In the genomic region with DNA sequence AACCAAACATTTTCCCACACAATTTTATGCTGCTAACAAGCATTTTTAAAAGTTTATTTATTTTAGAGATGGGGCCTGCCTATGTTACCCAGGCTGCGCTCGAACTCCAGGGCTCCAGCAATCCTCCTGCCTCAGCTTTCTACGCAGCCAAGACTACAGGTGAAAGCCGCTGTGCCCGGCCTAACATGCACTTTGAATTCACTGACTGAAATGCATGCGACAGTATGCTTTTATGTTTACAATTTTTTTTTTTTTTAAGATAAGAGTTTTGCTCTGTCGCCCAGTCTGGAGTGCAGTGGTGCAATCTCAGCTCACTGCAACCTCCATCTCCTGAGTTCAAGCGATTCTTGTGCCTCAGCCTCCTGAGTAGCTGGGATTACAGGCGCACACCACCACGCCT, we compare ENCODE assay signal across 23 cellular contexts.
"Had no signal": no experiment of that assay in that cellular context is flagged by ENCODE, and none has a peak within 500 bp of the region (broad histone marks: within the 10 kb centered on the region; RNA-seq: fewer than 3 reads in every experiment).

No MANE protein-coding gene starts in this region.

- H3K27me3 ChIP-seq: neural progenitor cell, pancreas, stomach, suprapubic skin, testis, tibial artery, transverse colon, upper lobe of right lung, uterus had no signal

- DNase-seq: naive thymus-derived CD4-positive, alpha-beta T cell; natural killer cell; occipital lobe; pancreas; right cardiac atrium; stimulated activated CD4-positive, alpha-beta T cell treated with anti-CD3 and anti-CD28 coated beads, Interleukin-15, amount 100 ng/mL, for 24 hours; stimulated activated CD4-positive, alpha-beta T cell treated with anti-CD3 and anti-CD28 coated beads, Interleukin-2, amount 100 ng/mL, for 24 hours; stimulated activated CD4-positive, alpha-beta T cell treated with anti-CD3 and anti-CD28 coated beads, Interleukin-2, amount 100 ng/mL, for 48 hours; stimulated activated CD4-positive, alpha-beta T cell treated with anti-CD3 and anti-CD28 coated beads, Interleukin-4, amount 100 ng/mL, for 24 hours; stimulated activated naive B cell treated with anti-CD40 and anti-IgM and Interleukin-4, amounts not matched to agents 10 μg/mL and 1 μg/mL and 100 μg/mL, for 72 hours; stimulated activated naive CD4-positive, alpha-beta T cell treated with Interleukin-2 at 50 U/mL for 16 hours; stomach; testis; tibial artery; transverse colon; upper lobe of right lung; uterus had no signal

- H3K27ac ChIP-seq: neural progenitor cell, pancreas, psoas muscle, skin epidermis, stomach, suprapubic skin, testis, tibial artery, transverse colon, upper lobe of right lung, uterus had no signal

- FAIRE-seq: pancreas had no signal

- H3K36me3 ChIP-seq: neural progenitor cell, uterus had no signal

- H3K4me2 ChIP-seq: neural progenitor cell had no signal

- H3K4me3 ChIP-seq: neural progenitor cell, pancreas, psoas muscle, skin epidermis, stomach, suprapubic skin, testis, tibial artery, transverse colon, upper lobe of right lung, uterus had no signal

- ATAC-seq: naive thymus-derived CD4-positive, alpha-beta T cell; natural killer cell; pancreas; psoas muscle; right cardiac atrium; sciatic nerve; stimulated activated effector memory CD8-positive, alpha-beta T cell treated with anti-CD3 and anti-CD28 coated beads, Interleukin-12 subunit alpha, Interleukin-12 subunit beta, amount 100 ng/mL, for 72 hours; stimulated activated naive B cell treated with anti-CD40 and anti-IgM and Interleukin-4, amounts not matched to agents 10 μg/mL and 1 μg/mL and 100 μg/mL, for 72 hours; upper lobe of right lung had no signal

- H3K9me3 ChIP-seq: pancreas, stomach, suprapubic skin, testis, tibial artery, transverse colon, upper lobe of right lung, uterus had no signal

- H3K4me1 ChIP-seq: neural progenitor cell, pancreas had no signal

- H2AFZ ChIP-seq: neural progenitor cell had no signal
